ENCODE assay signal across 1 cellular context in the genomic region with DNA sequence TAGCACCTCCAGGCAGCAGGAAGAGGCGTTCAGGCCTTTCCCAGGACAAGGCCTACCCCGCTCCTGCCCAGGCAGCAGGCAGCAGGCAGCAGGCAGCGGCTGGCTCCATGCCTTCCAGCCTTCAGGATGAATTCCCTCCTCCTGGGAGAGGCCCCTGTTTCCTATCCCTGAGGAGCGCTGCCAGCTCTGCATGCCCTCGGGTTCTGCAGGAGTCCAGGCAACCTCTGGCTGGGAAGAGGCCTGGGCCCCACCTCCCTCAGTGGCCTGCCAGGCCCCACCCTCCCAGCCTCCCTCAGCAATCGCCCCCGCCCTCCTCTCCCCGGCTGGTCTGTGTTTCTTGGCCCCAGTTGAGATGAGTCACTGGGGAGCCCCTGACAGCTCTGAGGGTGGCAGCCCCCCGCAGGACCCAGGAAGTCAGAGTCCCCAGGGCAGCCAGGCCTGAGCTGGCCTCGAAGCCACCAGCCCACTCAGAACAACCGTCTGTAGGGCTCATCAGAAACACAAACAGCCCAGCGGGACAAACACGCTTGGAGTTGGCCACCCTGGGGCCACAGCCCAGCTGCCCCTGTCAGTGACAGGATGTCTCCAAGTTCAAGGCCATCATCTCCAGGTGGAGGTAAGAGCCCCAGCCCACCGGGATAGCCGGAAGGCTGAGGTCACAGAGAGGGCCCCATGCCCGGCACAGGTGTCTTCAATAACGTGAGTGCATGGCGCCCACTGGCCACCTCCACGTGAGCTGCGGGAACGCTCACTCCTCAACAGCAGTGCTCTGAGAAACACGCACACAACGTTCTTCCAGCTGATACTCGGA.
A peak's percentile ranks its signal among the peaks of the same experiment; 100 is the strongest.
TF ChIP-seq lines count a peak whose summit lies in the region.

No MANE protein-coding gene starts in this region.

TF ChIP-seq in HepG2, 621 proteins besides CTCF, POLR2A, EP300 and RAD21 (continued from another document and continues in another):
- TF ChIP-seq, protein P1, sequence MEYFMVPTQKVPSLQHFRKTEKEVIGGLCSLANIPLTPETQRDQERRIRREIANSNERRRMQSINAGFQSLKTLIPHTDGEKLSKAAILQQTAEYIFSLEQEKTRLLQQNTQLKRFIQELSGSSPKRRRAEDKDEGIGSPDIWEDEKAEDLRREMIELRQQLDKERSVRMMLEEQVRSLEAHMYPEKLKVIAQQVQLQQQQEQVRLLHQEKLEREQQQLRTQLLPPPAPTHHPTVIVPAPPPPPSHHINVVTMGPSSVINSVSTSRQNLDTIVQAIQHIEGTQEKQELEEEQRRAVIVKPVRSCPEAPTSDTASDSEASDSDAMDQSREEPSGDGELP (IDR thresholded peaks at IDR 0.05; ENCODE audit: borderline replicate concordance, low read depth): peak; percentile 22; the same call in 1 of the 2 replicates
- TF ChIP-seq SALL2 (CRISPR knock-in tag; IDR thresholded peaks at IDR 0.05) (no peak), JUN (CRISPR knock-in tag; IDR thresholded peaks at IDR 0.05) (no peak), MTF2 (CRISPR knock-in tag; IDR thresholded peaks at IDR 0.05; ENCODE audit: borderline replicate concordance) (no peak), ZNF547 (CRISPR knock-in tag; IDR thresholded peaks at IDR 0.05) (no peak), ZNF546 (CRISPR knock-in tag; conservative IDR thresholded peaks at IDR 0.05) (no peak), RXRB (CRISPR knock-in tag; IDR thresholded peaks at IDR 0.05; ENCODE audit: borderline replicate concordance) (peak; percentile 58; the same call in 1 of the 2 replicates), ZNF446 (CRISPR knock-in tag; IDR thresholded peaks at IDR 0.05) (no peak), SNAPC2 (CRISPR knock-in tag; IDR thresholded peaks at IDR 0.05) (no peak), MYC (CRISPR knock-in tag; IDR thresholded peaks at IDR 0.05; ENCODE audit: borderline replicate concordance) (no peak; the same call in 1 of the 2 replicates), ZNF337 (CRISPR knock-in tag; IDR thresholded peaks at IDR 0.05; ENCODE audit: borderline replicate concordance, low read depth) (no peak), ATRX (CRISPR knock-in tag; IDR thresholded peaks at IDR 0.05; ENCODE audit: borderline replicate concordance) (no peak), ZNF329 (CRISPR knock-in tag; IDR thresholded peaks at IDR 0.05; ENCODE audit: low read depth) (no peak), ZFP90 (CRISPR knock-in tag; IDR thresholded peaks at IDR 0.05; ENCODE audit: borderline replicate concordance) (no peak; the same call in 1 of the 2 replicates), ZNF792 (CRISPR knock-in tag; IDR thresholded peaks at IDR 0.05) (0 out of 2 replicates have a peak, but pooled peaks have one; percentile 23), MYNN (CRISPR knock-in tag; IDR thresholded peaks at IDR 0.05; ENCODE audit: low read depth) (no peak), KLF15 (CRISPR knock-in tag; IDR thresholded peaks at IDR 0.05; ENCODE audit: borderline replicate concordance) (no peak), SYNCRIP (IDR thresholded peaks at IDR 0.05; ENCODE audit: insufficient read depth, low read depth, low read length) (no peak), ZFP37 (CRISPR knock-in tag; IDR thresholded peaks at IDR 0.05; ENCODE audit: borderline replicate concordance) (no peak), FOXO1 (CRISPR knock-in tag; IDR thresholded peaks at IDR 0.05) (peak; percentile 10; the same call in 1 of the 2 replicates), BORCS8-MEF2B (CRISPR knock-in tag; IDR thresholded peaks at IDR 0.05) (0 out of 2 replicates have a peak, but pooled peaks have one; percentile 27), ELF1 (CRISPR knock-in tag; IDR thresholded peaks at IDR 0.05) (peak; percentile 35), ZNF350 (CRISPR knock-in tag; IDR thresholded peaks at IDR 0.05; ENCODE audit: borderline replicate concordance, low read depth) (peak; percentile 18), NCOR1 (IDR thresholded peaks at IDR 0.05; ENCODE audit: borderline replicate concordance, low read length) (no peak), ZNF841 (CRISPR knock-in tag; IDR thresholded peaks at IDR 0.05; ENCODE audit: borderline replicate concordance) (no peak), MATR3 (CRISPR knock-in tag; IDR thresholded peaks at IDR 0.05) (no peak)
- TF ChIP-seq, protein P2, sequence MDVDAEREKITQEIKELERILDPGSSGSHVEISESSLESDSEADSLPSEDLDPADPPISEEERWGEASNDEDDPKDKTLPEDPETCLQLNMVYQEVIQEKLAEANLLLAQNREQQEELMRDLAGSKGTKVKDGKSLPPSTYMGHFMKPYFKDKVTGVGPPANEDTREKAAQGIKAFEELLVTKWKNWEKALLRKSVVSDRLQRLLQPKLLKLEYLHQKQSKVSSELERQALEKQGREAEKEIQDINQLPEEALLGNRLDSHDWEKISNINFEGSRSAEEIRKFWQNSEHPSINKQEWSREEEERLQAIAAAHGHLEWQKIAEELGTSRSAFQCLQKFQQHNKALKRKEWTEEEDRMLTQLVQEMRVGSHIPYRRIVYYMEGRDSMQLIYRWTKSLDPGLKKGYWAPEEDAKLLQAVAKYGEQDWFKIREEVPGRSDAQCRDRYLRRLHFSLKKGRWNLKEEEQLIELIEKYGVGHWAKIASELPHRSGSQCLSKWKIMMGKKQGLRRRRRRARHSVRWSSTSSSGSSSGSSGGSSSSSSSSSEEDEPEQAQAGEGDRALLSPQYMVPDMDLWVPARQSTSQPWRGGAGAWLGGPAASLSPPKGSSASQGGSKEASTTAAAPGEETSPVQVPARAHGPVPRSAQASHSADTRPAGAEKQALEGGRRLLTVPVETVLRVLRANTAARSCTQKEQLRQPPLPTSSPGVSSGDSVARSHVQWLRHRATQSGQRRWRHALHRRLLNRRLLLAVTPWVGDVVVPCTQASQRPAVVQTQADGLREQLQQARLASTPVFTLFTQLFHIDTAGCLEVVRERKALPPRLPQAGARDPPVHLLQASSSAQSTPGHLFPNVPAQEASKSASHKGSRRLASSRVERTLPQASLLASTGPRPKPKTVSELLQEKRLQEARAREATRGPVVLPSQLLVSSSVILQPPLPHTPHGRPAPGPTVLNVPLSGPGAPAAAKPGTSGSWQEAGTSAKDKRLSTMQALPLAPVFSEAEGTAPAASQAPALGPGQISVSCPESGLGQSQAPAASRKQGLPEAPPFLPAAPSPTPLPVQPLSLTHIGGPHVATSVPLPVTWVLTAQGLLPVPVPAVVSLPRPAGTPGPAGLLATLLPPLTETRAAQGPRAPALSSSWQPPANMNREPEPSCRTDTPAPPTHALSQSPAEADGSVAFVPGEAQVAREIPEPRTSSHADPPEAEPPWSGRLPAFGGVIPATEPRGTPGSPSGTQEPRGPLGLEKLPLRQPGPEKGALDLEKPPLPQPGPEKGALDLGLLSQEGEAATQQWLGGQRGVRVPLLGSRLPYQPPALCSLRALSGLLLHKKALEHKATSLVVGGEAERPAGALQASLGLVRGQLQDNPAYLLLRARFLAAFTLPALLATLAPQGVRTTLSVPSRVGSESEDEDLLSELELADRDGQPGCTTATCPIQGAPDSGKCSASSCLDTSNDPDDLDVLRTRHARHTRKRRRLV (CRISPR knock-in tag; IDR thresholded peaks at IDR 0.05): no peak; the same call in 1 of the 2 replicates
- TF ChIP-seq, protein P3, sequence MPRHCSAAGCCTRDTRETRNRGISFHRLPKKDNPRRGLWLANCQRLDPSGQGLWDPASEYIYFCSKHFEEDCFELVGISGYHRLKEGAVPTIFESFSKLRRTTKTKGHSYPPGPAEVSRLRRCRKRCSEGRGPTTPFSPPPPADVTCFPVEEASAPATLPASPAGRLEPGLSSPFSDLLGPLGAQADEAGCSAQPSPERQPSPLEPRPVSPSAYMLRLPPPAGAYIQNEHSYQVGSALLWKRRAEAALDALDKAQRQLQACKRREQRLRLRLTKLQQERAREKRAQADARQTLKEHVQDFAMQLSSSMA (CRISPR knock-in tag; IDR thresholded peaks at IDR 0.05): no peak
- TF ChIP-seq, protein P4, sequence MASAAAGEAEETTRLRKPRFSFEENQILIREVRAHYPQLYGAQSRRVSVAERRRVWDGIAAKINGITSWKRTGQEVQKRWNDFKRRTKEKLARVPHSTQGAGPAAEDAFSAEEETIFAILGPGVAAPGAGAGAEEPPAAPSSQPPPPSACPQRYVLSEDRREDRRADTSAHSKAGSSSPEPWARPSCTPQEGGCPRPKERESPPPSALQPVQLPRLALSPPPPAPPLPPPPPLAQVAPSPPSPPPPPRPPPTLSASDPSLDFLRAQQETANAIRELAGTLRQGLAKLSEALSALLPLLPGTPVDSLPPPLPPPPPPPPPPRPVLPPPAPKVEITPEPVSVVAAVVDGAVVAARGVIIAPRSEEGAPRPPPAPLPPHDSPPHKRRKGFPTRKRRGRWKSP (CRISPR knock-in tag; IDR thresholded peaks at IDR 0.05): no peak
- TF ChIP-seq, protein P5, sequence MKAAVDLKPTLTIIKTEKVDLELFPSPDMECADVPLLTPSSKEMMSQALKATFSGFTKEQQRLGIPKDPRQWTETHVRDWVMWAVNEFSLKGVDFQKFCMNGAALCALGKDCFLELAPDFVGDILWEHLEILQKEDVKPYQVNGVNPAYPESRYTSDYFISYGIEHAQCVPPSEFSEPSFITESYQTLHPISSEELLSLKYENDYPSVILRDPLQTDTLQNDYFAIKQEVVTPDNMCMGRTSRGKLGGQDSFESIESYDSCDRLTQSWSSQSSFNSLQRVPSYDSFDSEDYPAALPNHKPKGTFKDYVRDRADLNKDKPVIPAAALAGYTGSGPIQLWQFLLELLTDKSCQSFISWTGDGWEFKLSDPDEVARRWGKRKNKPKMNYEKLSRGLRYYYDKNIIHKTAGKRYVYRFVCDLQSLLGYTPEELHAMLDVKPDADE (CRISPR knock-in tag; IDR thresholded peaks at IDR 0.05): no peak
- TF ChIP-seq, protein P6, sequence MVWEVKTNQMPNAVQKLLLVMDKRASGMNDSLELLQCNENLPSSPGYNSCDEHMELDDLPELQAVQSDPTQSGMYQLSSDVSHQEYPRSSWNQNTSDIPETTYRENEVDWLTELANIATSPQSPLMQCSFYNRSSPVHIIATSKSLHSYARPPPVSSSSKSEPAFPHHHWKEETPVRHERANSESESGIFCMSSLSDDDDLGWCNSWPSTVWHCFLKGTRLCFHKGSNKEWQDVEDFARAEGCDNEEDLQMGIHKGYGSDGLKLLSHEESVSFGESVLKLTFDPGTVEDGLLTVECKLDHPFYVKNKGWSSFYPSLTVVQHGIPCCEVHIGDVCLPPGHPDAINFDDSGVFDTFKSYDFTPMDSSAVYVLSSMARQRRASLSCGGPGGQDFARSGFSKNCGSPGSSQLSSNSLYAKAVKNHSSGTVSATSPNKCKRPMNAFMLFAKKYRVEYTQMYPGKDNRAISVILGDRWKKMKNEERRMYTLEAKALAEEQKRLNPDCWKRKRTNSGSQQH (CRISPR knock-in tag; IDR thresholded peaks at IDR 0.05; ENCODE audit: low read depth): 0 out of 2 replicates have a peak, but pooled peaks have one; percentile 25
- TF ChIP-seq, protein P7, sequence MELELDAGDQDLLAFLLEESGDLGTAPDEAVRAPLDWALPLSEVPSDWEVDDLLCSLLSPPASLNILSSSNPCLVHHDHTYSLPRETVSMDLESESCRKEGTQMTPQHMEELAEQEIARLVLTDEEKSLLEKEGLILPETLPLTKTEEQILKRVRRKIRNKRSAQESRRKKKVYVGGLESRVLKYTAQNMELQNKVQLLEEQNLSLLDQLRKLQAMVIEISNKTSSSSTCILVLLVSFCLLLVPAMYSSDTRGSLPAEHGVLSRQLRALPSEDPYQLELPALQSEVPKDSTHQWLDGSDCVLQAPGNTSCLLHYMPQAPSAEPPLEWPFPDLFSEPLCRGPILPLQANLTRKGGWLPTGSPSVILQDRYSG (CRISPR knock-in tag; IDR thresholded peaks at IDR 0.05): no peak
- TF ChIP-seq, protein P8, sequence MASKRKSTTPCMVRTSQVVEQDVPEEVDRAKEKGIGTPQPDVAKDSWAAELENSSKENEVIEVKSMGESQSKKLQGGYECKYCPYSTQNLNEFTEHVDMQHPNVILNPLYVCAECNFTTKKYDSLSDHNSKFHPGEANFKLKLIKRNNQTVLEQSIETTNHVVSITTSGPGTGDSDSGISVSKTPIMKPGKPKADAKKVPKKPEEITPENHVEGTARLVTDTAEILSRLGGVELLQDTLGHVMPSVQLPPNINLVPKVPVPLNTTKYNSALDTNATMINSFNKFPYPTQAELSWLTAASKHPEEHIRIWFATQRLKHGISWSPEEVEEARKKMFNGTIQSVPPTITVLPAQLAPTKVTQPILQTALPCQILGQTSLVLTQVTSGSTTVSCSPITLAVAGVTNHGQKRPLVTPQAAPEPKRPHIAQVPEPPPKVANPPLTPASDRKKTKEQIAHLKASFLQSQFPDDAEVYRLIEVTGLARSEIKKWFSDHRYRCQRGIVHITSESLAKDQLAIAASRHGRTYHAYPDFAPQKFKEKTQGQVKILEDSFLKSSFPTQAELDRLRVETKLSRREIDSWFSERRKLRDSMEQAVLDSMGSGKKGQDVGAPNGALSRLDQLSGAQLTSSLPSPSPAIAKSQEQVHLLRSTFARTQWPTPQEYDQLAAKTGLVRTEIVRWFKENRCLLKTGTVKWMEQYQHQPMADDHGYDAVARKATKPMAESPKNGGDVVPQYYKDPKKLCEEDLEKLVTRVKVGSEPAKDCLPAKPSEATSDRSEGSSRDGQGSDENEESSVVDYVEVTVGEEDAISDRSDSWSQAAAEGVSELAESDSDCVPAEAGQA (IDR thresholded peaks at IDR 0.05; ENCODE audit: low read depth): no peak
- TF ChIP-seq, protein P8 (CRISPR knock-in tag; IDR thresholded peaks at IDR 0.05; ENCODE audit: borderline replicate concordance): no peak
